Comparison of ENCODE assay signal across 1 cellular context in genomic region chr10:100372415-100373297, GRCh38.
TF ChIP-seq lines count a peak whose summit lies in the region.

No MANE protein-coding gene starts in this region.

TF ChIP-seq in K562, 482 proteins besides CTCF, POLR2A, EP300 and RAD21 (continued from another document):
- TF ChIP-seq ZNF592 (IDR thresholded peaks at IDR 0.05) (peak; percentile 80), ZBTB2 (IDR thresholded peaks at IDR 0.05) (no peak), ZEB2 (IDR thresholded peaks at IDR 0.05) (no peak), CEBPZ (IDR thresholded peaks at IDR 0.05; ENCODE audit: borderline replicate concordance, low read depth, low read length) (no peak), GTF2F1 (IDR thresholded peaks at IDR 0.05; ENCODE audit: low read depth, low read length) (no peak), HDAC1 (IDR thresholded peaks at IDR 0.05) (0 out of 4 replicates have a peak, but pooled peaks of 1 of the 2 experiments have one; percentile 31), ZNF184 (CRISPR knock-in tag; IDR thresholded peaks at IDR 0.05) (no peak), CREB3 (tag; conservative IDR thresholded peaks at IDR 0.05; ENCODE audit: low read depth) (peak; percentile 49; the same call in 1 of the 2 replicates), ILK (tag; IDR thresholded peaks at IDR 0.05; ENCODE audit: borderline replicate concordance, low read depth) (no peak), ATF3 (IDR thresholded peaks at IDR 0.05) (no peak), ATF3 (CRISPR knock-in tag; conservative IDR thresholded peaks at IDR 0.05) (no peak), SUPT5H (IDR thresholded peaks at IDR 0.05) (peak; percentile 52)
TF ChIP-seq in K562: peak in this region for 17.
